ENCODE assay signal across 23 cellular contexts in the genomic region with DNA sequence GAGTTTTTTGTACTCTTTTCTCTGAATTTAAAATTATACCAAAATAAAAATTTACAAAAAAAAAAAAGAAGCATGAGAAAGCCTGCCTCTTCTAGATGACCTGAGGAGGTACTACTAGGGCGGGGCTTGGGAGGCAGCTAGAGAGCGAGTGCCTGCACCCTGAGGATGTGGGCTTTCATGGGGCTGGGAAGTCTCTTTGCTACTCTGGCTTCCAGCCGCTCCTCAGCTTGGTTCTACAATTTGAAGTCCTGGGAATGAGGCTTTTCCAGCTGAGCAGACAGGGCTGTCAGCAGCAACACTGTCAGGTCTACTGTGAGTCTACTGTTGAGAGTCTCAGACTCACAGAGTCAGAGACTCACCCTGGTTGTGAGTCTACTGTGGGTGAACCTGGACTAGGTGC. TPM values are rescaled to one million over a fixed set of nuclear protein-coding genes. Genes with fewer than 3 reads are reported as not detected.
DNase-seq lines count a peak whose midpoint lies in the region; ATAC-seq and TF ChIP-seq lines count a peak whose summit lies in the region.
"Had no signal": no experiment of that assay in that cellular context is flagged by ENCODE, and none has a peak within 500 bp of the region (broad histone marks: within the 10 kb centered on the region; RNA-seq: fewer than 3 reads in every experiment).

No MANE protein-coding gene starts in this region.

- TF ChIP-seq CTCF in CD8-positive, alpha-beta T cell (IDR thresholded peaks at IDR 0.05): no peak
- TF ChIP-seq CTCF in mammary epithelial cell (conservative IDR thresholded peaks at IDR 0.05 in 1 of 2, IDR thresholded peaks at IDR 0.05 in 1 of 2; ENCODE audit: extremely low read depth in 1 of 2, insufficient read depth in 1 of 2, low read depth in 1 of 2, low read length in 2 of 2) (no peak), right lobe of liver (IDR thresholded peaks at IDR 0.05) (no peak)

- no peak overlapping the region for H2AFZ ChIP-seq in mammary epithelial cell (ENCODE audit: low read depth, low read length)

- no peak for TF ChIP-seq POLR2A in right lobe of liver (IDR thresholded peaks at IDR 0.05)

- BruUV-seq in mammary epithelial cell (replicated peaks; lab: Mats Ljungman, UMichigan): no TSS peak

- H3K4me1 Mint-ChIP-seq in activated CD4-positive, alpha-beta T cell treated with anti-CD3 and anti-CD28 coated beads, Interleukin-2, amount 10 ng/mL, durations not matched to agents 7 days and 5 days: peaks cover 66% of the 10 kb centered on the region
- peaks cover 19% of the 10 kb centered on the region for H3K4me1 Mint-ChIP-seq in CD8-positive, alpha-beta T cell (ENCODE audit: low read depth)
- peaks cover 67% of the 10 kb centered on the region for H3K4me1 Mint-ChIP-seq in activated CD4-positive, alpha-beta memory T cell treated with anti-CD3 and anti-CD28 coated beads, Interleukin-2, amount 10 ng/mL, durations not matched to agents 7 days and 5 days
- H3K4me1 Mint-ChIP-seq in dendritic cell treated with granulocyte-macrophage colony-stimulating factor and Interleukin-4, amounts not matched to agents 40 ng/mL and 50 ng/mL, for 4 days (ENCODE audit: low read depth): peaks cover 93% of the 10 kb centered on the region

- no peaks in the 10 kb centered on the region for H3K36me3 Mint-ChIP-seq in activated CD4-positive, alpha-beta T cell treated with anti-CD3 and anti-CD28 coated beads, Interleukin-2, amount 10 ng/mL, durations not matched to agents 7 days and 5 days (ENCODE audit: low read depth)
- no peaks in the 10 kb centered on the region for H3K36me3 Mint-ChIP-seq in CD8-positive, alpha-beta T cell
- H3K36me3 Mint-ChIP-seq in activated CD4-positive, alpha-beta memory T cell treated with anti-CD3 and anti-CD28 coated beads, Interleukin-2, amount 10 ng/mL, durations not matched to agents 7 days and 5 days (ENCODE audit: low read depth): no peaks in the 10 kb centered on the region
- H3K36me3 Mint-ChIP-seq in dendritic cell treated with granulocyte-macrophage colony-stimulating factor and Interleukin-4, amounts not matched to agents 40 ng/mL and 50 ng/mL, for 4 days (ENCODE audit: low read depth): no peaks in the 10 kb centered on the region
- H3K36me3 Mint-ChIP-seq: naive thymus-derived CD4-positive, alpha-beta T cell had no signal

- H3K27me3 Mint-ChIP-seq in activated CD4-positive, alpha-beta T cell treated with anti-CD3 and anti-CD28 coated beads, Interleukin-2, amount 10 ng/mL, durations not matched to agents 7 days and 5 days: no peaks in the 10 kb centered on the region
- no peaks in the 10 kb centered on the region for H3K27me3 Mint-ChIP-seq in CD8-positive, alpha-beta T cell (ENCODE audit: low read depth)
- H3K27me3 Mint-ChIP-seq in activated CD4-positive, alpha-beta memory T cell treated with anti-CD3 and anti-CD28 coated beads, Interleukin-2, amount 10 ng/mL, durations not matched to agents 7 days and 5 days: no peaks in the 10 kb centered on the region
- H3K27me3 Mint-ChIP-seq in dendritic cell treated with granulocyte-macrophage colony-stimulating factor and Interleukin-4, amounts not matched to agents 40 ng/mL and 50 ng/mL, for 4 days: no peaks in the 10 kb centered on the region
- H3K27me3 Mint-ChIP-seq: B cell; naive thymus-derived CD4-positive, alpha-beta T cell had no signal

- no peaks in the 10 kb centered on the region for H4K20me1 ChIP-seq in mammary epithelial cell (ENCODE audit: insufficient read depth, low read length)

- peak overlapping the region; percentile 91 for H3K27ac Mint-ChIP-seq in activated CD4-positive, alpha-beta T cell treated with anti-CD3 and anti-CD28 coated beads, Interleukin-2, amount 10 ng/mL, durations not matched to agents 7 days and 5 days
- H3K27ac Mint-ChIP-seq in CD8-positive, alpha-beta T cell: no peak overlapping the region
- H3K27ac Mint-ChIP-seq in activated CD4-positive, alpha-beta memory T cell treated with anti-CD3 and anti-CD28 coated beads, Interleukin-2, amount 10 ng/mL, durations not matched to agents 7 days and 5 days: peak overlapping the region; percentile 99
- peak overlapping the region; percentile 92 for H3K27ac Mint-ChIP-seq in dendritic cell treated with granulocyte-macrophage colony-stimulating factor and Interleukin-4, amounts not matched to agents 40 ng/mL and 50 ng/mL, for 4 days
- H3K27ac Mint-ChIP-seq: B cell had no signal

- H3K9ac ChIP-seq in mammary epithelial cell (ENCODE audit: insufficient read depth, low read length): no peak overlapping the region

- H3K4me2 ChIP-seq in mammary epithelial cell (ENCODE audit: insufficient read depth, low read depth, low read length): no peak overlapping the region
- H3K4me2 ChIP-seq: A549 had no signal

- no peaks in the 10 kb centered on the region for H3K79me2 ChIP-seq in mammary epithelial cell (ENCODE audit: insufficient read depth, low read length)

- intact Hi-C loops in CD8-positive, alpha-beta T cell (cut with DNase I, micrococcal nuclease): no loop called here
- intact Hi-C loops in dendritic cell treated with granulocyte-macrophage colony-stimulating factor and Interleukin-4, amounts not matched to agents 40 ng/mL and 50 ng/mL, for 4 days (cut with micrococcal nuclease): no loop called here
- intact Hi-C loops in mammary epithelial cell (cut with micrococcal nuclease) (no loop called here), right lobe of liver (cut with DNase I) (no loop called here)

- CTCF ChIA-PET in activated CD4-positive, alpha-beta T cell treated with anti-CD3 and anti-CD28 coated beads, Interleukin-2, amount 10 ng/mL, durations not matched to agents 7 days and 5 days (lab: Charles Lee): interaction anchor here (0.6 to 4.0 kb wide), 7 partner anchors 8 to 415 kb away, joined by 3 to 24 read pairs (median 5); a partner anchor contains a TSS
- CTCF ChIA-PET in CD8-positive, alpha-beta T cell (lab: Charles Lee): interaction anchor here (0.6 to 1.9 kb wide), 5 partner anchors 8 to 45 kb away, joined by 3 to 11 read pairs (median 4); no protein-coding TSS in a partner anchor
- CTCF ChIA-PET in activated CD4-positive, alpha-beta memory T cell treated with anti-CD3 and anti-CD28 coated beads, Interleukin-2, amount 10 ng/mL, durations not matched to agents 7 days and 5 days (lab: Charles Lee): interaction anchor here (1.2 to 4.3 kb wide), 5 partner anchors 10 to 38 kb away, joined by 4 to 20 read pairs (median 10); no protein-coding TSS in a partner anchor
- CTCF ChIA-PET in mammary epithelial cell (lab: Charles Lee; ENCODE audit: low non-redundant PET): no interaction called here

- no peak overlapping the region for H3K27ac ChIP-seq in CD8-positive, alpha-beta T cell (ENCODE audit: low read depth, low read length)
- H3K27ac ChIP-seq in mammary epithelial cell (ENCODE audit: insufficient read depth, low read depth, low read length) (no peak overlapping the region), right lobe of liver (no peak overlapping the region)
- H3K27ac ChIP-seq: A549 had no signal

- no peaks in the 10 kb centered on the region for H3K9me3 ChIP-seq in CD8-positive, alpha-beta T cell (ENCODE audit: low read length)
- no peaks in the 10 kb centered on the region for H3K9me3 ChIP-seq in mammary epithelial cell (replicated peaks; ENCODE audit: insufficient read depth, low read length)
- H3K9me3 ChIP-seq in right lobe of liver: no peaks in the 10 kb centered on the region
- H3K9me3 ChIP-seq: A549 had no signal

- no peaks in the 10 kb centered on the region for H3K27me3 ChIP-seq in CD8-positive, alpha-beta T cell (ENCODE audit: insufficient read depth, low read length)
- peaks cover 2% of the 10 kb centered on the region for H3K27me3 ChIP-seq in mammary epithelial cell (ENCODE audit: insufficient read depth, low read length)
- no peaks in the 10 kb centered on the region for H3K27me3 ChIP-seq in right lobe of liver

- in situ Hi-C loops in mammary epithelial cell (cut with MboI; ENCODE audit: low sequenced_read_pairs in 2 of 2): no loop called here

- ATAC-seq in CD8-positive, alpha-beta T cell: peak; percentile 40
- no peak for ATAC-seq in GM18519 (IDR thresholded peaks at IDR 0.05; ENCODE audit: low FRiP score, unreplicated experiment)
- ATAC-seq in right lobe of liver: no peak
- ATAC-seq: A549; naive thymus-derived CD4-positive, alpha-beta T cell; right cardiac atrium had no signal

- no peak overlapping the region for H3K4me3 ChIP-seq in CD8-positive, alpha-beta T cell (ENCODE audit: low read depth, low read length)
- H3K4me3 ChIP-seq in mammary epithelial cell (replicated peaks in 1 of 3; ENCODE audit: insufficient read depth in 1 of 3, low read depth in 2 of 3, low read length in 3 of 3) (no peak overlapping the region), right lobe of liver (no peak overlapping the region)
- H3K4me3 ChIP-seq: A549 had no signal

- dilution Hi-C loops in mammary epithelial cell (cut with HindIII; ENCODE audit: low sequenced_read_pairs): no loop called here

- POLR2A ChIA-PET in activated CD4-positive, alpha-beta T cell treated with anti-CD3 and anti-CD28 coated beads, Interleukin-2, amount 10 ng/mL, durations not matched to agents 7 days and 5 days (lab: Charles Lee): no interaction called here
- POLR2A ChIA-PET in CD8-positive, alpha-beta T cell (lab: Charles Lee): interaction anchor here (1.5 kb wide), 1 partner anchor 9 kb away, joined by 4 read pairs; no protein-coding TSS in a partner anchor
- POLR2A ChIA-PET in activated CD4-positive, alpha-beta memory T cell treated with anti-CD3 and anti-CD28 coated beads, Interleukin-2, amount 10 ng/mL, durations not matched to agents 7 days and 5 days (lab: Charles Lee): interaction anchor here (0.9 to 3.8 kb wide), 8 partner anchors 8 to 55 kb away, joined by 5 to 61 read pairs (median 24); a partner anchor contains a TSS

- peaks cover 9% of the 10 kb centered on the region for H3K4me1 ChIP-seq in CD8-positive, alpha-beta T cell (ENCODE audit: insufficient read depth, low read length)
- H3K4me1 ChIP-seq in mammary epithelial cell (ENCODE audit: insufficient read depth, low read length) (no peaks in the 10 kb centered on the region), right lobe of liver (no peaks in the 10 kb centered on the region)
- H3K4me1 ChIP-seq: A549 had no signal

- 80% methylated on average over 3 of the region's 3 CpGs for WGBS in mammary epithelial cell (ENCODE audit: low coverage, missing lambda C conversion rate)
- WGBS in right lobe of liver (ENCODE audit: insufficient coverage, low coverage, low lambda C conversion rate, missing lambda C conversion rate): 77% methylated on average over 2 of the region's 3 CpGs

- no peak overlapping the region for H3K4me3 Mint-ChIP-seq in activated CD4-positive, alpha-beta T cell treated with anti-CD3 and anti-CD28 coated beads, Interleukin-2, amount 10 ng/mL, durations not matched to agents 7 days and 5 days
- H3K4me3 Mint-ChIP-seq in CD8-positive, alpha-beta T cell: no peak overlapping the region
- no peak overlapping the region for H3K4me3 Mint-ChIP-seq in activated CD4-positive, alpha-beta memory T cell treated with anti-CD3 and anti-CD28 coated beads, Interleukin-2, amount 10 ng/mL, durations not matched to agents 7 days and 5 days
- H3K4me3 Mint-ChIP-seq in dendritic cell treated with granulocyte-macrophage colony-stimulating factor and Interleukin-4, amounts not matched to agents 40 ng/mL and 50 ng/mL, for 4 days: no peak overlapping the region
- H3K4me3 Mint-ChIP-seq: B cell had no signal

- H3K9me3 Mint-ChIP-seq in activated CD4-positive, alpha-beta T cell treated with anti-CD3 and anti-CD28 coated beads, Interleukin-2, amount 10 ng/mL, durations not matched to agents 7 days and 5 days: no peaks in the 10 kb centered on the region
- H3K9me3 Mint-ChIP-seq in CD8-positive, alpha-beta T cell: no peaks in the 10 kb centered on the region
- no peaks in the 10 kb centered on the region for H3K9me3 Mint-ChIP-seq in activated CD4-positive, alpha-beta memory T cell treated with anti-CD3 and anti-CD28 coated beads, Interleukin-2, amount 10 ng/mL, durations not matched to agents 7 days and 5 days
- H3K9me3 Mint-ChIP-seq in dendritic cell treated with granulocyte-macrophage colony-stimulating factor and Interleukin-4, amounts not matched to agents 40 ng/mL and 50 ng/mL, for 4 days: no peaks in the 10 kb centered on the region

- H3K36me3 ChIP-seq in CD8-positive, alpha-beta T cell (ENCODE audit: insufficient read depth, low read length): no peaks in the 10 kb centered on the region
- H3K36me3 ChIP-seq in mammary epithelial cell (ENCODE audit: insufficient read depth, low read length) (no peaks in the 10 kb centered on the region), right lobe of liver (no peaks in the 10 kb centered on the region)

- DNase-seq in activated CD4-positive, alpha-beta T cell treated with anti-CD3 and anti-CD28 coated beads, Interleukin-2, amount 10 ng/mL, durations not matched to agents 7 days and 5 days: peak; percentile 33
- no peak for DNase-seq in activated CD4-positive, alpha-beta T cell treated with anti-CD3 and anti-CD28 coated beads, Interleukin-2, amount 50 U/mL, for 48 hours
- peak in 1 of 7 experiments; percentile 49 for DNase-seq in CD8-positive, alpha-beta T cell
- no peak for DNase-seq in activated CD4-positive, alpha-beta memory T cell treated with anti-CD3 and anti-CD28 coated beads, Interleukin-2, amount 10 ng/mL, durations not matched to agents 7 days and 5 days
- no peak for DNase-seq in mammary epithelial cell
- no peak for DNase-seq in right lobe of liver
- DNase-seq: activated effector memory CD4-positive, alpha-beta T cell treated with anti-CD3 and anti-CD28 coated beads, Interleukin-2, amount 50 U/mL, for 16 hours; amygdala; EL; erythroblast; foreskin fibroblast; Karpas-422; naive thymus-derived CD4-positive, alpha-beta T cell; NCI-H1092; NCI-H2029; NCI-H446 treated with DMSO at 0.1 percent for 48 hours; right cardiac atrium; SIG-M5 had no signal

RNA-seq across cellular contexts. Expression of a gene that starts 8.2 kb away (rescaled TPM):
- 100 to 1,000 TPM; 135 to 176 TPM for total RNA-seq in activated CD4-positive, alpha-beta T cell treated with anti-CD3 and anti-CD28 coated beads, Interleukin-2, amount 10 ng/mL, durations not matched to agents 7 days and 5 days
- 10 to 100 TPM; 86.7 to 88.0 TPM for total RNA-seq in CD8-positive, alpha-beta T cell
- 100 to 1,000 TPM; 181 to 187 TPM for total RNA-seq in activated CD4-positive, alpha-beta memory T cell treated with anti-CD3 and anti-CD28 coated beads, Interleukin-2, amount 10 ng/mL, durations not matched to agents 7 days and 5 days
- total RNA-seq in mammary epithelial cell (1 to 10 TPM in 1 of 2 donors, under 1 TPM in 1; 0.67 to 3.5 TPM), right lobe of liver (1 to 10 TPM; 1.2 to 4.9 (median 2.2) TPM)
- polyA plus RNA-seq in mammary epithelial cell: 2.1 TPM
- polyA minus RNA-seq in mammary epithelial cell: 3.3 TPM
- total RNA-seq: osteocyte had no signal
- polyA plus RNA-seq: A549 had no signal

RNA-seq across cellular contexts. Expression of a gene that starts 55.2 kb away (rescaled TPM):
- total RNA-seq in activated CD4-positive, alpha-beta T cell treated with anti-CD3 and anti-CD28 coated beads, Interleukin-2, amount 10 ng/mL, durations not matched to agents 7 days and 5 days: 10 to 100 TPM; 23.2 to 26.8 TPM
- total RNA-seq in CD8-positive, alpha-beta T cell: 10 to 100 TPM; 25.9 to 29.7 TPM
- 10 to 100 TPM; 23.0 to 24.9 TPM for total RNA-seq in activated CD4-positive, alpha-beta memory T cell treated with anti-CD3 and anti-CD28 coated beads, Interleukin-2, amount 10 ng/mL, durations not matched to agents 7 days and 5 days
- 10 to 100 TPM; 47.0 to 51.3 TPM for total RNA-seq in mammary epithelial cell
- polyA plus RNA-seq in mammary epithelial cell: 35.5 TPM
- 5.1 TPM for polyA minus RNA-seq in mammary epithelial cell
- total RNA-seq in right lobe of liver: 10 to 100 TPM in 3 of 6 experiments, 1 to 10 TPM in 3; 5.6 to 17.6 (median 11.8) TPM

Comparison
In these comparisons a context has a peak if more than half of its experiments do, and no peak if none do; other contexts are left out.
1. RNA of a gene that starts 8.2 kb away (total RNA-seq): 181 to 187 TPM in activated CD4-positive, alpha-beta memory T cell treated with anti-CD3 and anti-CD28 coated beads, Interleukin-2, amount 10 ng/mL, durations not matched to agents 7 days and 5 days, 135 to 176 TPM in activated CD4-positive, alpha-beta T cell treated with anti-CD3 and anti-CD28 coated beads, Interleukin-2, amount 10 ng/mL, durations not matched to agents 7 days and 5 days and 86.7 to 88.0 TPM in CD8-positive, alpha-beta T cell; 0.67 to 3.5 TPM in mammary epithelial cell and 1.2 to 4.9 TPM in right lobe of liver; every median in the first group is over 10 times any median in the second.